10 cellular contexts compared by ENCODE assay signal in the genomic region with DNA sequence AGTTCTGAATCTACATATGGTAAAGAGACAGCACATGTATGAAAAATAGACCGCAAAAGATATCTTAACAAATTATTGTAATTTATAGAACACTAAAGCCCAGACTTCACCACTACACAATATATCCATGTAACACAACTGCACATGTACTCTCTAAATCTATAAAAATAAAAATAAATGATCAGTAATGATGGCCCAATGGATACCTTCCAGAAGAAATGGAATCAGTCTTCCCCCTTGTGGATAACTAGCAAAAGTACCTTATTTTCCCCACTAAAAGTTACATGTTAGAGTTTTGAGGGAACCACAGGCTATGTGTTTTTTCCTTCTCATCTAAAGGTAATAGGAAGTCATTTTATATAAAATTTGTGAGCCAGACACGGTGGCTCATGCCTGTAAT. TPM values are rescaled to one million over a fixed set of nuclear protein-coding genes. Genes with fewer than 3 reads are reported as not detected.
DNase-seq lines count a peak whose midpoint lies in the region; ATAC-seq, FAIRE-seq and TF ChIP-seq lines count a peak whose summit lies in the region.
"Had no signal": no experiment of that assay in that cellular context is flagged by ENCODE, and none has a peak within 500 bp of the region (broad histone marks: within the 10 kb centered on the region; RNA-seq: fewer than 3 reads in every experiment).

No MANE protein-coding gene starts in this region.

- no peaks in the 10 kb centered on the region for H3K9me2 ChIP-seq in PC-9 (ENCODE audit: insufficient read depth)

- ATAC-seq in GM18505 (IDR thresholded peaks at IDR 0.05; ENCODE audit: unreplicated experiment) = no peak
- no peak for ATAC-seq in HG03175 (IDR thresholded peaks at IDR 0.05; ENCODE audit: unreplicated experiment)

- no peaks in the 10 kb centered on the region for H4K20me1 ChIP-seq in PC-9 (ENCODE audit: insufficient read depth)

- TF ChIP-seq POLR2A in GM18505 (IDR thresholded peaks at IDR 0.05; ENCODE audit: borderline replicate concordance, extremely low read depth, insufficient read depth, insufficient read length) = no peak

- FAIRE-seq in A204.1 (lab: Jason Lieb, UNC) = peak; percentile 80

- H3K79me2 ChIP-seq in PC-9 (ENCODE audit: low read depth) = no peaks in the 10 kb centered on the region

- BruUV-seq in PC-9 (replicated peaks; lab: Mats Ljungman, UMichigan) = no TSS peak

- intact Hi-C loops in PC-9 (cut with micrococcal nuclease; ENCODE audit: unreplicated experiment) = loop anchor here (5.0 kb wide), 1 partner anchor 909 kb away; no protein-coding TSS in a partner anchor
- intact Hi-C loops in head of caudate nucleus (cut with DNase I) = no loop called here

- H3K4me3 ChIP-seq in GM06990 (replicated peaks; ENCODE audit: low read depth, low read length) = no peak overlapping the region
- H3K4me3 ChIP-seq in PC-9 = no peak overlapping the region
- H3K4me3 ChIP-seq in fibroblast of mammary gland (ENCODE audit: control insufficient read depth, low read depth, low read length) = no peak overlapping the region

- no peak overlapping the region for H3K27ac ChIP-seq in PC-9

- peaks cover 38% of the 10 kb centered on the region for H3K4me1 ChIP-seq in PC-9 (replicated peaks; ENCODE audit: insufficient read depth)

- H3K36me3 ChIP-seq in GM06990 (ENCODE audit: control insufficient read depth, insufficient read depth, low read length) (no peaks in the 10 kb centered on the region), PC-9 (ENCODE audit: low read depth) (no peaks in the 10 kb centered on the region)

- POLR2A ChIA-PET in PC-9 (lab: Charles Lee; ENCODE audit: unreplicated experiment) = no interaction called here

- DNase-seq in GM06990 (ENCODE audit: extremely low read depth, insufficient read length) (no peak), PC-9 (no peak), fibroblast of mammary gland (ENCODE audit: low read depth) (peak; percentile 32), NCI-H2196 treated with DMSO at 0.1 percent for 48 hours (lab: John Stamatoyannopoulos, UW; ENCODE audit: unreplicated experiment) (no peak), head of caudate nucleus (no peak)
- DNase-seq: activated naive CD4-positive, alpha-beta T cell treated with Interleukin-2 at 50 U/mL for 16 hours; stimulated activated CD8-positive, alpha-beta memory T cell treated with anti-CD3 and anti-CD28 coated beads, Interleukin-4, amount 100 ng/mL, for 48 hours had no signal

- H2AFZ ChIP-seq in PC-9 = no peak overlapping the region

- CTCF ChIA-PET in PC-9 (lab: Charles Lee) = interaction anchor here (1.3 kb wide), 1 partner anchor 47 kb away, joined by 3 read pairs; no protein-coding TSS in a partner anchor

- H3K9me3 ChIP-seq in PC-9 (ENCODE audit: insufficient read depth, low read depth) = no peaks in the 10 kb centered on the region

- H3K27me3 ChIP-seq in GM06990 (replicated peaks; ENCODE audit: control insufficient read depth, insufficient read depth, low read length) (no peaks in the 10 kb centered on the region; the same call in 1 of the 2 replicates), PC-9 (ENCODE audit: insufficient read depth, low read depth) (no peaks in the 10 kb centered on the region)

- TF ChIP-seq CTCF in GM06990 (IDR thresholded peaks at IDR 0.05; ENCODE audit: insufficient read depth, low read length, poor library complexity, severe bottlenecking) (peak; percentile 9), PC-9 (conservative IDR thresholded peaks at IDR 0.05) (peak; percentile 58), fibroblast of mammary gland (conservative IDR thresholded peaks at IDR 0.05; ENCODE audit: control insufficient read depth, insufficient read depth, low read depth, low read length) (peak; percentile 46)

- H3K4me2 ChIP-seq in PC-9 = peak overlapping the region; percentile 85; the same call in 1 of the 2 replicates

- H3F3A ChIP-seq in PC-9 (ENCODE audit: insufficient read depth, low read depth) = peaks cover 32% of the 10 kb centered on the region

RNA-seq across cellular contexts. Expression of a gene that starts 25.7 kb away (rescaled TPM):
- 4.9 and 7.3 TPM in 2 replicates for total RNA-seq in PC-9 (2021)

RNA-seq across cellular contexts. Expression of a gene that starts 45.8 kb away (rescaled TPM):
- total RNA-seq in PC-9 (2021) = 120 and 175 TPM in 2 replicates

RNA-seq across cellular contexts. Expression of a gene that starts 46.0 kb away (rescaled TPM):
- 45.5 and 50.6 TPM in 2 replicates for total RNA-seq in PC-9 (2021)
